Comparison of ENCODE assay signal across 9 cellular contexts in genomic region chr10:73848821-73849489, GRCh38. TPM values are rescaled to one million over a fixed set of nuclear protein-coding genes. Genes with fewer than 3 reads are reported as not detected.
DNase-seq lines count a peak whose midpoint lies in the region; ATAC-seq and TF ChIP-seq lines count a peak whose summit lies in the region.
"Had no signal": no experiment of that assay in that cellular context is flagged by ENCODE, and none has a peak within 500 bp of the region (broad histone marks: within the 10 kb centered on the region; RNA-seq: fewer than 3 reads in every experiment).

No MANE protein-coding gene starts in this region.

- TF ChIP-seq CTCF in gastroesophageal sphincter (IDR thresholded peaks at IDR 0.05) (peak in 3 of 4 experiments; percentile 99 to 100 (median 99)), osteoblast (IDR thresholded peaks at IDR 0.05; ENCODE audit: extremely low read depth, low read depth, low read length) (peak; percentile 99), testis (IDR thresholded peaks at IDR 0.05) (peak; percentile 95 to 99 (median 99))

- intact Hi-C loops in testis (cut with DNase I; ENCODE audit: low total_unique reads), result loop anchor here (2.0 kb wide), 1 partner anchor 32 kb away; no protein-coding TSS in a partner anchor

- no peak overlapping the region for H3K4me2 ChIP-seq in osteoblast (ENCODE audit: insufficient read depth, low read length)

- WGBS in gastroesophageal sphincter (ENCODE audit: low coverage in 1 of 2), 2 donors, result 28 to 35% methylated on average over 4 of the region's 17 CpGs
- 49 to 55% methylated on average over 15 to 17 of the region's 17 CpGs for WGBS in testis, 2 donors

- no peaks in the 10 kb centered on the region for H3K9me3 ChIP-seq in SJCRH30 (replicated peaks)
- no peaks in the 10 kb centered on the region for H3K9me3 ChIP-seq in gastroesophageal sphincter
- H3K9me3 ChIP-seq in osteoblast (ENCODE audit: low read depth, low read length), result no peaks in the 10 kb centered on the region
- no peaks in the 10 kb centered on the region for H3K9me3 ChIP-seq in testis

- H2AFZ ChIP-seq in osteoblast (ENCODE audit: low read length), result no peak overlapping the region

- in situ Hi-C loops in KBM-7 (cut with MboI; ENCODE audit: low pct_unique_long_range_greater_than_20kb, low sequenced_read_pairs), result no loop called here

- H3K27me3 ChIP-seq in SJCRH30 (no peaks in the 10 kb centered on the region), gastroesophageal sphincter (no peaks in the 10 kb centered on the region), osteoblast (ENCODE audit: insufficient read depth, low read length) (no peaks in the 10 kb centered on the region), testis (no peaks in the 10 kb centered on the region)

- H3K79me2 ChIP-seq in osteoblast (ENCODE audit: insufficient read depth, low read length), result no peaks in the 10 kb centered on the region

- H3K27ac ChIP-seq in SJCRH30 (no peak overlapping the region), gastroesophageal sphincter (peak overlapping the region; percentile 73 to 92 (median 88)), osteoblast (ENCODE audit: low read depth, low read length) (no peak overlapping the region), testis (no peak overlapping the region)

- peaks cover 23% of the 10 kb centered on the region for H3K36me3 ChIP-seq in SJCRH30
- peaks cover 0 to 72% of the 10 kb centered on the region in 2 donors for H3K36me3 ChIP-seq in gastroesophageal sphincter
- peaks cover 43% of the 10 kb centered on the region for H3K36me3 ChIP-seq in osteoblast (ENCODE audit: insufficient read depth, low read length)
- H3K36me3 ChIP-seq in testis (ENCODE audit: low read depth, missing control alignments), result no peaks in the 10 kb centered on the region

- TF ChIP-seq POLR2A in gastroesophageal sphincter (IDR thresholded peaks at IDR 0.05), result no peak
- no peak for TF ChIP-seq POLR2A in testis (IDR thresholded peaks at IDR 0.05)

- TF ChIP-seq EP300 in gastroesophageal sphincter (IDR thresholded peaks at IDR 0.05), result no peak

- H3K4me1 ChIP-seq in SJCRH30 (no peaks in the 10 kb centered on the region), gastroesophageal sphincter (peaks cover 3 to 58% (median 33%) of the 10 kb centered on the region in 3 donors), osteoblast (ENCODE audit: insufficient read depth, low read length) (peaks cover 5% of the 10 kb centered on the region), testis (peaks cover 18% of the 10 kb centered on the region)

- H3K4me3 ChIP-seq in SJCRH30, result no peak overlapping the region
- H3K4me3 ChIP-seq in gastroesophageal sphincter, result no peak overlapping the region
- no peak overlapping the region for H3K4me3 ChIP-seq in osteoblast (ENCODE audit: insufficient read depth, low read length)
- H3K4me3 ChIP-seq in testis, result no peak overlapping the region
- H3K4me3 ChIP-seq: skin epidermis had no signal

- peak; percentile 74 for DNase-seq in EL
- peak; percentile 98 for DNase-seq in KBM-7
- DNase-seq in SJCRH30, result peak; percentile 73 to 92
- DNase-seq in activated gamma-delta T cell treated with Interleukin-2 at 50 U/mL for 16 hours, result peak; percentile 94
- peak; percentile 98 for DNase-seq in osteoblast (ENCODE audit: insufficient read length, low spot score, missing footprints)
- peak; percentile 91 for DNase-seq in testis

- H4K20me1 ChIP-seq in osteoblast (ENCODE audit: insufficient read depth, low read length), result peaks cover 10% of the 10 kb centered on the region

- ATAC-seq in GM21717 (IDR thresholded peaks at IDR 0.05; ENCODE audit: unreplicated experiment) (peak; percentile 83), gastroesophageal sphincter (peak; percentile 64)

RNA-seq across cellular contexts. Expression of gene CAMK2G, which starts 25.4 kb away (rescaled TPM):
- 25.2 and 30.2 TPM in 2 replicates for total RNA-seq in SJCRH30 (2014; rRNA removed; shearing (Covaris generic))
- total RNA-seq in gastroesophageal sphincter (100 to 1,000 TPM in 3 of 4 donors, 10 to 100 TPM in 1; 82.3 to 207 (median 155) TPM), osteoblast (22.4 and 28.3 TPM in 2 replicates), testis (10 to 100 TPM; 25.4 to 29.7 TPM)
- polyA plus RNA-seq in testis (ENCODE audit: insufficient read depth, low read depth, low replicate concordance), result 16.5 TPM

RNA-seq across cellular contexts. Expression of gene NDST2, which starts 37.6 kb away (rescaled TPM):
- 19.6 and 24.5 TPM in 2 replicates for total RNA-seq in SJCRH30 (2014; rRNA removed; shearing (Covaris generic))
- total RNA-seq in gastroesophageal sphincter (10 to 100 TPM; 17.9 to 53.9 (median 25.7) TPM), osteoblast (30.4 and 35.8 TPM in 2 replicates), testis (10 to 100 TPM; 46.7 to 60.9 TPM)
- polyA plus RNA-seq in testis (ENCODE audit: insufficient read depth, low read depth, low replicate concordance), result 37.2 TPM

Comparison
In these comparisons a context has a peak if more than half of its experiments do, and no peak if none do; other contexts are left out.
1. H3K27ac ChIP-seq: peak in gastroesophageal sphincter (4 of 4); none in SJCRH30 (single experiment), osteoblast (single experiment) and testis (0 of 2).
2. Peak in every context shown above with its lines, with median percentiles within 50 percentile points of each other: DNase-seq and CTCF ChIP-seq.